27 cellular contexts compared by ENCODE assay signal in the genomic region with DNA sequence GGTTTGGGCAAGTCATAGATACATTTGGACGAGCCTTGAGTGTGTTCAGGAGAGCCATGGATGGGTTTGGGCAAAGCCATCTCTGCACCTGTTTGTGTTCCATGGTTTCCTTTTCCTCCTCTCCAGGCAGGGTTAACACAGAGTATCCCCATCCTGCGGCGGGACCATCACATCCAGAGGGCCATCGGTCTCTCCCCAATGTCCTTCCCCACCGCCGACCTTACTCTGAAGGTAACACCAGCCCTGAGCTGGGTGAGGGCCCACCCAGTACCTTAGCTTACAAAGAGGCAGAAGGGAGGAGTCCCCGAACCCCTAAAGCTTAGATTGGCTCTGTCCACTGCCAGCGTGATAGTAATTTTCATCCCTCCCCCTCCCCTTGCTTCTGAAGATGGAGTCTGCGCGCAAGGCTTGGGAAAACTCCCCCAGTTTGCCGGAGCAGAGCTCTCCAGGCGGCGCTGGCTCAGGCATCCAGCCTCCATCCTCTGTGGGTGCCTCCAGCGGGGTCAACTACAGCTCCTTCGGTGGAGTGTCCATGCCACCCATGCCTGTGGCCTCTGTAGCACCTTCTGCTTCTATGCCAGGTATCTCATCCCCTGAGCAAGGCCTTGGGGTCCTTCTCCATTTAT. TPM values are rescaled to one million over a fixed set of nuclear protein-coding genes. Genes with fewer than 3 reads are reported as not detected.
DNase-seq lines count a peak whose midpoint lies in the region; ATAC-seq and TF ChIP-seq lines count a peak whose summit lies in the region.
"Had no signal": no experiment of that assay in that cellular context is flagged by ENCODE, and none has a peak within 500 bp of the region (broad histone marks: within the 10 kb centered on the region; RNA-seq: fewer than 3 reads in every experiment).

No MANE protein-coding gene starts in this region.

- intact Hi-C loops in left ventricle myocardium inferior (cut with micrococcal nuclease) (no loop called here), left ventricle myocardium superior (cut with micrococcal nuclease) (no loop called here)

- ATAC-seq in left ventricle myocardium superior (no peak), gastroesophageal sphincter (no peak), HG03108 (IDR thresholded peaks at IDR 0.05; ENCODE audit: unreplicated experiment) (no peak)
- ATAC-seq in stimulated activated naive CD8-positive, alpha-beta T cell treated with anti-CD3 and anti-CD28 coated beads, Interleukin-15, amount 100 ng/mL, for 72 hours, result no peak
- ATAC-seq: activated CD4-positive, alpha-beta T cell treated with anti-CD3 and anti-CD28 coated beads for 36 hours; activated CD8-positive, alpha-beta T cell treated with anti-CD3 and anti-CD28 coated beads, Interleukin-2, amount 10 ng/mL, durations not matched to agents 7 days and 5 days; pancreas; right lobe of liver had no signal

- H3K36me3 Mint-ChIP-seq in progenitor cell of endocrine pancreas (ENCODE audit: insufficient read depth), result peaks cover 31% of the 10 kb centered on the region

- no peaks in the 10 kb centered on the region for H3K9me3 ChIP-seq in left ventricle myocardium inferior (replicated peaks)
- no peaks in the 10 kb centered on the region for H3K9me3 ChIP-seq in gastroesophageal sphincter
- H3K9me3 ChIP-seq: adrenal gland; BLaER1 treated with 17β-estradiol and CSF1 and Interleukin-3, amounts not matched to agents 10 nM and 100 nM; pancreas; right lobe of liver; SJSA1 had no signal

- H3K36me3 ChIP-seq in left ventricle myocardium inferior, result peaks cover 99% of the 10 kb centered on the region
- H3K36me3 ChIP-seq in gastroesophageal sphincter, result peaks cover 0 to 97% of the 10 kb centered on the region in 2 donors

- 89 to 94% methylated on average over 8 to 10 of the region's 15 CpGs for WGBS in gastroesophageal sphincter (ENCODE audit: low coverage in 1 of 2), 2 donors

- no peak for TF ChIP-seq POLR2A in gastroesophageal sphincter (IDR thresholded peaks at IDR 0.05)

- TF ChIP-seq EP300 in gastroesophageal sphincter (IDR thresholded peaks at IDR 0.05), result no peak

- peak overlapping the region; percentile 89 for H3K27ac ChIP-seq in left ventricle myocardium inferior (replicated peaks)
- H3K27ac ChIP-seq in gastroesophageal sphincter, result peak overlapping the region; percentile 79 to 89 (median 84)
- H3K27ac ChIP-seq: adrenal gland, pancreas, right lobe of liver, SJSA1 had no signal

- no peaks in the 10 kb centered on the region for H3K27me3 Mint-ChIP-seq in progenitor cell of endocrine pancreas
- no peaks in the 10 kb centered on the region for H3K27me3 Mint-ChIP-seq in stimulated activated naive CD8-positive, alpha-beta T cell treated with anti-CD3 and anti-CD28 coated beads, Interleukin-15, amount 100 ng/mL, for 72 hours
- H3K27me3 Mint-ChIP-seq: activated CD4-positive, alpha-beta T cell treated with anti-CD3 and anti-CD28 coated beads for 36 hours; type B pancreatic cell had no signal

- H3K27ac Mint-ChIP-seq in progenitor cell of endocrine pancreas, result peak overlapping the region; percentile 56
- peak overlapping the region in 1 of 2 donors; percentile 86 for H3K27ac Mint-ChIP-seq in stimulated activated naive CD8-positive, alpha-beta T cell treated with anti-CD3 and anti-CD28 coated beads, Interleukin-15, amount 100 ng/mL, for 72 hours
- H3K27ac Mint-ChIP-seq: activated CD4-positive, alpha-beta T cell treated with anti-CD3 and anti-CD28 coated beads for 36 hours had no signal

- no peaks in the 10 kb centered on the region for H3K4me1 Mint-ChIP-seq in progenitor cell of endocrine pancreas (ENCODE audit: low read depth)
- no peaks in the 10 kb centered on the region for H3K4me1 Mint-ChIP-seq in stimulated activated naive CD8-positive, alpha-beta T cell treated with anti-CD3 and anti-CD28 coated beads, Interleukin-15, amount 100 ng/mL, for 72 hours

- H3K4me3 ChIP-seq in left ventricle myocardium inferior, result peak overlapping the region; percentile 59
- no peak overlapping the region for H3K4me3 ChIP-seq in gastroesophageal sphincter
- H3K4me3 ChIP-seq: adrenal gland; BLaER1 treated with 17β-estradiol and CSF1 and Interleukin-3, amounts not matched to agents 10 nM and 100 nM; pancreas; right lobe of liver; SJSA1 had no signal

- TF ChIP-seq CTCF in left ventricle myocardium inferior (IDR thresholded peaks at IDR 0.05; ENCODE audit: borderline replicate concordance) (no peak), gastroesophageal sphincter (IDR thresholded peaks at IDR 0.05) (no peak), progenitor cell of endocrine pancreas (IDR thresholded peaks at IDR 0.05; ENCODE audit: unreplicated experiment) (no peak), GM20000 (IDR thresholded peaks at IDR 0.05; ENCODE audit: extremely low read depth, missing control alignments) (no peak)

- no peak overlapping the region for H3K4me3 Mint-ChIP-seq in progenitor cell of endocrine pancreas (ENCODE audit: low read depth)
- H3K4me3 Mint-ChIP-seq in stimulated activated naive CD8-positive, alpha-beta T cell treated with anti-CD3 and anti-CD28 coated beads, Interleukin-15, amount 100 ng/mL, for 72 hours, result no peak overlapping the region
- H3K4me3 Mint-ChIP-seq: activated CD4-positive, alpha-beta T cell treated with anti-CD3 and anti-CD28 coated beads for 36 hours; activated CD8-positive, alpha-beta T cell treated with anti-CD3 and anti-CD28 coated beads, Interleukin-2, amount 10 ng/mL, durations not matched to agents 7 days and 5 days; type B pancreatic cell had no signal

- H3K9me3 Mint-ChIP-seq in progenitor cell of endocrine pancreas (ENCODE audit: low read depth), result no peaks in the 10 kb centered on the region
- no peaks in the 10 kb centered on the region for H3K9me3 Mint-ChIP-seq in stimulated activated naive CD8-positive, alpha-beta T cell treated with anti-CD3 and anti-CD28 coated beads, Interleukin-15, amount 100 ng/mL, for 72 hours
- H3K9me3 Mint-ChIP-seq: type B pancreatic cell had no signal

- no peak for DNase-seq in left ventricle myocardium inferior
- no peak for DNase-seq in left ventricle myocardium superior
- DNase-seq in progenitor cell of endocrine pancreas (ENCODE audit: low spot score, unreplicated experiment), result no peak
- DNase-seq in stimulated activated naive CD8-positive, alpha-beta T cell treated with anti-CD3 and anti-CD28 coated beads, Interleukin-15, amount 100 ng/mL, for 72 hours, result no peak
- DNase-seq in GM20000 (ENCODE audit: low spot score), result no peak
- DNase-seq: activated CD4-positive, alpha-beta T cell treated with anti-CD3 and anti-CD28 coated beads for 36 hours; activated CD8-positive, alpha-beta T cell treated with anti-CD3 and anti-CD28 coated beads, Interleukin-2, amount 10 ng/mL, durations not matched to agents 7 days and 5 days; activated effector memory CD4-positive, alpha-beta T cell treated with anti-CD3 and anti-CD28 coated beads, Interleukin-2, amount 50 U/mL, for 16 hours; COR-L47; dermis blood vessel endothelial cell; foreskin fibroblast; Kasumi-1; NCI-H1436 treated with DMSO at 0.1 percent for 48 hours; NCI-H2081 treated with DMSO at 0.1 percent for 48 hours; NCI-H345; NCI-H774; right lobe of liver; stimulated activated CD4-positive, alpha-beta T cell treated with anti-CD3 and anti-CD28 coated beads, Interleukin-4, amount 100 ng/mL, for 1 hour; substantia nigra; T1000 had no signal

- H3K27me3 ChIP-seq in left ventricle myocardium inferior (ENCODE audit: low read depth) (no peaks in the 10 kb centered on the region), gastroesophageal sphincter (no peaks in the 10 kb centered on the region)
- H3K27me3 ChIP-seq: adrenal gland; BLaER1 treated with 17β-estradiol and CSF1 and Interleukin-3, amounts not matched to agents 10 nM and 100 nM; pancreas; right lobe of liver; SJSA1 had no signal

- H3K4me1 ChIP-seq in left ventricle myocardium inferior, result peaks cover 72% of the 10 kb centered on the region
- H3K4me1 ChIP-seq in gastroesophageal sphincter, result peaks cover 4 to 65% (median 15%) of the 10 kb centered on the region in 3 donors
- H3K4me1 ChIP-seq: adrenal gland, pancreas, right lobe of liver, SJSA1 had no signal

RNA-seq across cellular contexts. Expression of a gene that starts 18.0 kb away (rescaled TPM):
- total RNA-seq in left ventricle myocardium inferior (19.3 TPM), left ventricle myocardium superior (19.9 TPM), gastroesophageal sphincter (10 to 100 TPM; 19.9 to 39.7 (median 26.6) TPM), progenitor cell of endocrine pancreas (61.0 and 64.3 TPM in 2 replicates)

RNA-seq across cellular contexts. Expression of a gene that starts 46.4 kb away (rescaled TPM):
- total RNA-seq in left ventricle myocardium inferior (23.0 TPM), left ventricle myocardium superior (28.6 TPM), gastroesophageal sphincter (100 to 1,000 TPM in 1 of 4 donors, 10 to 100 TPM in 3; 46.8 to 125 (median 51.4) TPM), progenitor cell of endocrine pancreas (32.4 and 32.8 TPM in 2 replicates)
